8 cellular contexts compared by ENCODE assay signal in genomic region chr17:80990921-80991644, GRCh38. TPM values are rescaled to one million over a fixed set of nuclear protein-coding genes. Genes with fewer than 3 reads are reported as not detected.
DNase-seq lines count a peak whose midpoint lies in the region; ATAC-seq and TF ChIP-seq lines count a peak whose summit lies in the region.

No MANE protein-coding gene starts in this region.

- ATAC-seq in body of pancreas, result peak; percentile 7

- H3K36me3 ChIP-seq in ACC112 (ENCODE audit: insufficient read depth, low read length) (no peaks in the 10 kb centered on the region), body of pancreas (replicated peaks in 1 of 2; ENCODE audit: insufficient read depth in 1 of 2, low read depth in 2 of 2) (no peaks in the 10 kb centered on the region)

- TF ChIP-seq CTCF in HFF-Myc (IDR thresholded peaks at IDR 0.05; ENCODE audit: low read depth, low read length, missing control alignments), result no peak
- TF ChIP-seq CTCF in body of pancreas (IDR thresholded peaks at IDR 0.05), result no peak
- TF ChIP-seq CTCF in mesothelial cell of epicardium (IDR thresholded peaks at IDR 0.05; ENCODE audit: unreplicated experiment), result no peak

- H3K27me3 ChIP-seq in ACC112 (ENCODE audit: insufficient read depth, low read length) (no peaks in the 10 kb centered on the region), body of pancreas (no peaks in the 10 kb centered on the region)

- H3K9me3 ChIP-seq in body of pancreas, result no peaks in the 10 kb centered on the region

- peak overlapping the region; percentile 69 for H3K4me3 Mint-ChIP-seq in mesothelial cell of epicardium

- peak overlapping the region; percentile 97 for H3K4me3 ChIP-seq in ACC112 (ENCODE audit: low read depth, low read length)
- peak overlapping the region; percentile 71 for H3K4me3 ChIP-seq in HFF-Myc (replicated peaks; ENCODE audit: low read depth, low read length)
- H3K4me3 ChIP-seq in body of pancreas, result peak overlapping the region; percentile 51 to 70

- H3K79me2 ChIP-seq in ACC112 (ENCODE audit: control insufficient read depth, insufficient read depth, low read length, unreplicated experiment), result peaks cover 9% of the 10 kb centered on the region

- H3K27ac Mint-ChIP-seq in mesothelial cell of epicardium, result peak overlapping the region; percentile 50

- 31% methylated on average over 12 to 22 of the region's 22 CpGs for WGBS in body of pancreas, 2 donors

- H2AFZ ChIP-seq in ACC112 (ENCODE audit: low read length, unreplicated experiment), result peak overlapping the region; percentile 99

- no peak for DNase-seq in HFF-Myc (ENCODE audit: extremely low read depth, low read depth)
- peak in 1 of 4 donors; percentile 19 for DNase-seq in body of pancreas
- no peak for DNase-seq in mesothelial cell of epicardium (ENCODE audit: low spot score in 2 of 2, unreplicated experiment in 2 of 2)
- no peak for DNase-seq in NCI-H748 (lab: John Stamatoyannopoulos, UW; ENCODE audit: unreplicated experiment)
- no peak for DNase-seq in stimulated activated CD4-positive, alpha-beta T cell treated with anti-CD3 and anti-CD28 coated beads, Interleukin-2, amount 100 ng/mL, for 24 hours
- DNase-seq in NAMALWA (ENCODE audit: low spot score), result no peak
- no peak for DNase-seq in NCI-H187 (lab: John Stamatoyannopoulos, UW)

- no peaks in the 10 kb centered on the region for H3K9me3 Mint-ChIP-seq in mesothelial cell of epicardium

- H3K4me1 ChIP-seq in ACC112 (ENCODE audit: control insufficient read depth, insufficient read depth, low read length, unreplicated experiment), result peaks cover 11% of the 10 kb centered on the region
- H3K4me1 ChIP-seq in body of pancreas, result peaks cover 35% of the 10 kb centered on the region

- TF ChIP-seq POLR2A in body of pancreas (IDR thresholded peaks at IDR 0.05), result no peak

- peaks cover 9% of the 10 kb centered on the region for H3K4me1 Mint-ChIP-seq in mesothelial cell of epicardium

- intact Hi-C loops in body of pancreas (cut with DNase I), result no loop called here

- peaks cover 1% of the 10 kb centered on the region for H3K27me3 Mint-ChIP-seq in mesothelial cell of epicardium (ENCODE audit: low read depth)

- H3K27ac ChIP-seq in ACC112 (ENCODE audit: low read depth, low read length), result no peak overlapping the region
- H3K27ac ChIP-seq in body of pancreas, result peak overlapping the region in 2 of 4 donors; percentile 36 to 52

- H3K36me3 Mint-ChIP-seq in mesothelial cell of epicardium, result peaks cover 6% of the 10 kb centered on the region

RNA-seq across cellular contexts. Expression of gene CHMP6, which starts 0.6 kb away (rescaled TPM):
- total RNA-seq in body of pancreas (10 to 100 TPM; 10.4 to 32.3 TPM), mesothelial cell of epicardium (23.1 to 26.9 TPM (median 26.5 TPM) in 3 replicates)

RNA-seq across cellular contexts. Expression of gene BAIAP2, which starts 43.9 kb away (rescaled TPM):
- total RNA-seq in body of pancreas (10 to 100 TPM in 1 of 2 donors, 1 to 10 TPM in 1; 8.0 to 11.5 TPM), mesothelial cell of epicardium (46.5 to 48.9 TPM (median 47.6 TPM) in 3 replicates)
